In the genomic region with DNA sequence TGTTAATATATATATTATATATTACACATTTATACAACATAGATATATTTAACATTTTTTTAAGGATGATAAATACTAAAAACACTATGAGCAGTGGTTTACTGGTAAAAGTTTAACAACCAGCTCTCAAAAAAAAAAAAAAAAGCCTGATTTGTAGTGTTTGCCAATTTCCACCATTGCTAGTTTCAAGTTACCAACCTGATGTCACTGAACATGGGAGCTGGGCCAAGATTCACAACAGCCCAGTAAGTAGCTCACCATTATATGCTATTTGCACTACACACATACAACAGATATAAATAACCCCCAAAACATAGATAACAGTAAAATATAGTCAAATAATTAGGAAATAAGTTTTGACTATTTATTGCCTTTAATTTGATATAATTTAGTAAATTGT, we compare ENCODE assay signal across 16 cellular contexts. TPM values are rescaled to one million over a fixed set of nuclear protein-coding genes. Genes with fewer than 3 reads are reported as not detected.
DNase-seq lines count a peak whose midpoint lies in the region; ATAC-seq, FAIRE-seq and TF ChIP-seq lines count a peak whose summit lies in the region.
"Had no signal": no experiment of that assay in that cellular context is flagged by ENCODE, and none has a peak within 500 bp of the region (broad histone marks: within the 10 kb centered on the region; RNA-seq: fewer than 3 reads in every experiment).

No MANE protein-coding gene starts in this region.

- FAIRE-seq in endometrium (lab: Jason Lieb, UNC): peak; percentile 53
- FAIRE-seq: GM18507 had no signal

- no peak for TF ChIP-seq CTCF in gastrocnemius medialis (IDR thresholded peaks at IDR 0.05 in 4 of 5, conservative IDR thresholded peaks at IDR 0.05 in 1 of 5)
- TF ChIP-seq CTCF in uterus (IDR thresholded peaks at IDR 0.05): no peak

- no peaks in the 10 kb centered on the region for H3K36me3 ChIP-seq in gastrocnemius medialis
- H3K36me3 ChIP-seq in uterus: no peaks in the 10 kb centered on the region

- in situ Hi-C loops in gastrocnemius medialis (cut with MboI; ENCODE audit: low sequenced_read_pairs in 4 of 4): loop anchor here in 2 of 4 donors (10.0 to 25.0 kb wide), 2 partner anchors 249 to 256 kb away; no protein-coding TSS in a partner anchor

- TF ChIP-seq POLR2A in gastrocnemius medialis (IDR thresholded peaks at IDR 0.05): no peak
- no peak for TF ChIP-seq POLR2A in uterus (IDR thresholded peaks at IDR 0.05)

- H3K4me3 ChIP-seq in gastrocnemius medialis (no peak overlapping the region), uterus (no peak overlapping the region)
- H3K4me3 ChIP-seq: testis had no signal

- no peak overlapping the region for H3K27ac ChIP-seq in gastrocnemius medialis
- H3K27ac ChIP-seq in uterus: no peak overlapping the region
- H3K27ac ChIP-seq: testis had no signal

- H3K27me3 ChIP-seq in gastrocnemius medialis: no peaks in the 10 kb centered on the region
- H3K27me3 ChIP-seq in uterus: no peaks in the 10 kb centered on the region
- H3K27me3 ChIP-seq: testis had no signal

- DNase-seq in COLO668 (lab: John Stamatoyannopoulos, UW; ENCODE audit: unreplicated experiment): peak; percentile 68
- peak; percentile 53 for DNase-seq in M059J (ENCODE audit: low read depth)
- peak; percentile 41 for DNase-seq in NCI-H510A (lab: John Stamatoyannopoulos, UW)
- DNase-seq in gastrocnemius medialis: no peak
- no peak for DNase-seq in uterus
- no peak for DNase-seq in activated CD4-positive, alpha-beta T cell treated with anti-CD3 and anti-CD28 coated beads, Interleukin-2, amount 50 U/mL, for 4 hours
- DNase-seq in middle frontal gyrus (ENCODE audit: extremely low spot score, low spot score): no peak
- DNase-seq: ACHN; activated T-cell treated with anti-CD3 and anti-CD28 coated beads, Interleukin-2, amount 50 U/mL, for 24 hours; effector memory CD8-positive, alpha-beta T cell; NCI-H187 treated with DMSO at 0.1 percent for 48 hours; right cardiac atrium; Right ventricle myocardium superior; testis had no signal

- ATAC-seq in gastrocnemius medialis: no peak
- ATAC-seq: effector memory CD8-positive, alpha-beta T cell; right cardiac atrium had no signal

- H3K9me3 ChIP-seq in gastrocnemius medialis (no peaks in the 10 kb centered on the region), uterus (no peaks in the 10 kb centered on the region)
- H3K9me3 ChIP-seq: testis had no signal

- H3K4me1 ChIP-seq in gastrocnemius medialis: no peaks in the 10 kb centered on the region
- no peaks in the 10 kb centered on the region for H3K4me1 ChIP-seq in uterus

- intact Hi-C loops in gastrocnemius medialis (cut with DNase I; ENCODE audit: low total_unique reads) (loop anchor here (10.0 kb wide), 1 partner anchor 116 kb away; the partner anchor contains the start of gene TRIM9), uterus (cut with DNase I; ENCODE audit: low total_unique reads) (no loop called here)

RNA-seq across cellular contexts. Expression of gene TMX1, which starts 28.9 kb away (rescaled TPM):
- total RNA-seq in M059J (2014; rRNA removed; shearing (Covaris generic)): 90.0 and 121 TPM in 2 replicates
- total RNA-seq in gastrocnemius medialis (10 to 100 TPM; 13.5 to 17.3 (median 15.7) TPM), uterus (10 to 100 TPM in 3 of 4 donors, 1 to 10 TPM in 1; 6.4 to 58.6 (median 28.8) TPM)

Comparison
In these comparisons a context has a peak if more than half of its experiments do, and no peak if none do; other contexts are left out.
1. DNase-seq: peak in COLO668 (single experiment), M059J (single experiment) and NCI-H510A (single experiment); none in gastrocnemius medialis (0 of 2), uterus (0 of 2), activated CD4-positive, alpha-beta T cell treated with anti-CD3 and anti-CD28 coated beads, Interleukin-2, amount 50 U/mL, for 4 hours (0 of 2) and middle frontal gyrus (single experiment).